ENCODE assay signal across 1 cellular context in genomic region chr2:171541202-171541884, GRCh38.
TF ChIP-seq lines count a peak whose summit lies in the region.

No MANE protein-coding gene starts in this region.

TF ChIP-seq in K562, 482 proteins besides CTCF, POLR2A, EP300 and RAD21 (continued from another document):
- no peak for TF ChIP-seq TRIM25 (IDR thresholded peaks at IDR 0.05; ENCODE audit: borderline replicate concordance)
- TF ChIP-seq CTCFL (IDR thresholded peaks at IDR 0.05; ENCODE audit: borderline replicate concordance, insufficient read depth, low read depth, low read length, poor library complexity, severe bottlenecking): peak; percentile 89
- peak; percentile 51; the same call in 1 of the 2 replicates for TF ChIP-seq DPF2 (IDR thresholded peaks at IDR 0.05)
- TF ChIP-seq SMARCA5 (IDR thresholded peaks at IDR 0.05): peak; percentile 79; the same call in 1 of the 2 replicates
- no peak for TF ChIP-seq ZC3H8 (IDR thresholded peaks at IDR 0.05)
- TF ChIP-seq SAFB2 (IDR thresholded peaks at IDR 0.05; ENCODE audit: borderline replicate concordance, low read depth, low read length, severe bottlenecking): no peak
- peak; percentile 65; the same call in 1 of the 2 replicates for TF ChIP-seq CC2D1A (IDR thresholded peaks at IDR 0.05)
- no peak for TF ChIP-seq TARDBP (IDR thresholded peaks at IDR 0.05)
- 0 out of 4 replicates have a peak, but pooled peaks of 1 of the 2 experiments have one; percentile 25 for TF ChIP-seq RCOR1 (IDR thresholded peaks at IDR 0.05; ENCODE audit: borderline replicate concordance in 1 of 2, low read depth in 2 of 2, low read length in 2 of 2)
- no peak for TF ChIP-seq HINFP (tag; conservative IDR thresholded peaks at IDR 0.05; ENCODE audit: low read depth)
- TF ChIP-seq FOXM1 (IDR thresholded peaks at IDR 0.05; ENCODE audit: low read depth): 0 out of 2 replicates have a peak, but pooled peaks have one; percentile 31
- TF ChIP-seq FOXM1 (CRISPR knock-in tag; IDR thresholded peaks at IDR 0.05; ENCODE audit: low read depth): no peak
- TF ChIP-seq FOXJ2 (tag; IDR thresholded peaks at IDR 0.05): no peak
- peak; percentile 13 to 31; a peak in 1 of 4 replicates for TF ChIP-seq FOXK2 (conservative IDR thresholded peaks at IDR 0.05 in 1 of 2, IDR thresholded peaks at IDR 0.05 in 1 of 2; ENCODE audit: low read depth in 2 of 2)
- TF ChIP-seq RB1 (IDR thresholded peaks at IDR 0.05; ENCODE audit: low read depth): peak; percentile 29; the same call in 1 of the 2 replicates
- TF ChIP-seq ARNT (IDR thresholded peaks at IDR 0.05): 0 out of 4 replicates have a peak, but pooled peaks of 1 of the 2 experiments have one; percentile 22
- no peak for TF ChIP-seq NFE2L1 (tag; IDR thresholded peaks at IDR 0.05; ENCODE audit: borderline replicate concordance, low read depth)
- peak; percentile 73 for TF ChIP-seq TCF3 (CRISPR knock-in tag; IDR thresholded peaks at IDR 0.05)
- TF ChIP-seq HDAC2 (IDR thresholded peaks at IDR 0.05): 0 out of 2 replicates have a peak, but pooled peaks have one; percentile 24
- TF ChIP-seq SREBF2 (CRISPR knock-in tag; IDR thresholded peaks at IDR 0.05): no peak
- TF ChIP-seq CBFA2T2 (conservative IDR thresholded peaks at IDR 0.05): 0 out of 2 replicates have a peak, but pooled peaks have one; percentile 1
- TF ChIP-seq BCOR (IDR thresholded peaks at IDR 0.05): 0 out of 2 replicates have a peak, but pooled peaks have one; percentile 22
- TF ChIP-seq SPI1 (IDR thresholded peaks at IDR 0.05; ENCODE audit: borderline replicate concordance, low read depth, low read length): 0 out of 2 replicates have a peak, but pooled peaks have one; percentile 20
- TF ChIP-seq, protein P1, sequence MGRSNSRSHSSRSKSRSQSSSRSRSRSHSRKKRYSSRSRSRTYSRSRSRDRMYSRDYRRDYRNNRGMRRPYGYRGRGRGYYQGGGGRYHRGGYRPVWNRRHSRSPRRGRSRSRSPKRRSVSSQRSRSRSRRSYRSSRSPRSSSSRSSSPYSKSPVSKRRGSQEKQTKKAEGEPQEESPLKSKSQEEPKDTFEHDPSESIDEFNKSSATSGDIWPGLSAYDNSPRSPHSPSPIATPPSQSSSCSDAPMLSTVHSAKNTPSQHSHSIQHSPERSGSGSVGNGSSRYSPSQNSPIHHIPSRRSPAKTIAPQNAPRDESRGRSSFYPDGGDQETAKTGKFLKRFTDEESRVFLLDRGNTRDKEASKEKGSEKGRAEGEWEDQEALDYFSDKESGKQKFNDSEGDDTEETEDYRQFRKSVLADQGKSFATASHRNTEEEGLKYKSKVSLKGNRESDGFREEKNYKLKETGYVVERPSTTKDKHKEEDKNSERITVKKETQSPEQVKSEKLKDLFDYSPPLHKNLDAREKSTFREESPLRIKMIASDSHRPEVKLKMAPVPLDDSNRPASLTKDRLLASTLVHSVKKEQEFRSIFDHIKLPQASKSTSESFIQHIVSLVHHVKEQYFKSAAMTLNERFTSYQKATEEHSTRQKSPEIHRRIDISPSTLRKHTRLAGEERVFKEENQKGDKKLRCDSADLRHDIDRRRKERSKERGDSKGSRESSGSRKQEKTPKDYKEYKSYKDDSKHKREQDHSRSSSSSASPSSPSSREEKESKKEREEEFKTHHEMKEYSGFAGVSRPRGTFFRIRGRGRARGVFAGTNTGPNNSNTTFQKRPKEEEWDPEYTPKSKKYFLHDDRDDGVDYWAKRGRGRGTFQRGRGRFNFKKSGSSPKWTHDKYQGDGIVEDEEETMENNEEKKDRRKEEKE (IDR thresholded peaks at IDR 0.05; ENCODE audit: borderline replicate concordance in 1 of 2, control insufficient read depth in 1 of 2, low read depth in 2 of 2, low read length in 1 of 2): no peak
- TF ChIP-seq ZNF79 (CRISPR knock-in tag; IDR thresholded peaks at IDR 0.05; ENCODE audit: low read depth): no peak
- TF ChIP-seq PHB (CRISPR knock-in tag; IDR thresholded peaks at IDR 0.05): no peak
- peak; percentile 51; the same call in 1 of the 2 replicates for TF ChIP-seq TRIM28 (IDR thresholded peaks at IDR 0.05)
- TF ChIP-seq CBX3 (IDR thresholded peaks at IDR 0.05; ENCODE audit: borderline replicate concordance in 1 of 2, low read length in 2 of 2): peak in 1 of 2 experiments; percentile 79; a peak in 2 of 3 replicates
- TF ChIP-seq RBM15 (IDR thresholded peaks at IDR 0.05; ENCODE audit: insufficient read depth, low read length): no peak
- TF ChIP-seq ZNF197 (CRISPR knock-in tag; IDR thresholded peaks at IDR 0.05; ENCODE audit: low read depth): no peak
- no peak for TF ChIP-seq ZC3H11A (IDR thresholded peaks at IDR 0.05; ENCODE audit: low read depth, low read length)
- TF ChIP-seq MTA3 (IDR thresholded peaks at IDR 0.05; ENCODE audit: borderline replicate concordance): peak; percentile 84; the same call in 1 of the 2 replicates
